ENCODE assay signal across 21 cellular contexts in the genomic region with DNA sequence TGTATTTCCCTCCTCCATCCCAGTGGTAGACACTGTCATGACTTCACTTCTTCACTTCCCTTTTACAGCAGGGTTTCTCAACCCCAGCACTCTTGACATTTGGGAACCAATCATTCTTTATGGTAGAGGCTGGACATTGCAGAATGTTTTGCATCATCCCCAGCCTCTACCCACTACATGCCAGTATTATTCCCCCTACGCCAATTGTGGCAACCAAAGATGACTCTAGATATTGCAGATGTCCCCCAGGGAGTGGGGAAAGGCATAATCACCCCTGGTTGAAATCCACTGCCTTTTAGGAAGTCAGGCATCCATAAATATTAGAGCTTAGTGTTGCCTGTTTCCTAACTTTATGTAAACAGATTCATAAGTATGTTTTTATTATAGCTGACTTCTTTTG.
DNase-seq lines count a peak whose midpoint lies in the region; ATAC-seq, FAIRE-seq and TF ChIP-seq lines count a peak whose summit lies in the region.
"Had no signal": no experiment of that assay in that cellular context is flagged by ENCODE, and none has a peak within 500 bp of the region (broad histone marks: within the 10 kb centered on the region; RNA-seq: fewer than 3 reads in every experiment).

No MANE protein-coding gene starts in this region.

- ATAC-seq in K562 = no peak
- ATAC-seq in omental fat pad (ENCODE audit: low FRiP score) = peak; percentile 21
- ATAC-seq in GM21529 (IDR thresholded peaks at IDR 0.05; ENCODE audit: unreplicated experiment) = no peak
- ATAC-seq: A549, GM12878 had no signal

- TF ChIP-seq CTCF in K562 (IDR thresholded peaks at IDR 0.05 in 2 of 3, conservative IDR thresholded peaks at IDR 0.05 in 1 of 3; ENCODE audit: insufficient read depth in 2 of 3, low read depth in 1 of 3, low read length in 3 of 3) (no peak), omental fat pad (IDR thresholded peaks at IDR 0.05) (no peak), Peyer's patch (IDR thresholded peaks at IDR 0.05) (no peak)

- TF ChIP-seq RAD21 in K562 (CRISPR knock-in tag; conservative IDR thresholded peaks at IDR 0.05 in 1 of 2, IDR thresholded peaks at IDR 0.05 in 1 of 2) = no peak

- CTCF ChIA-PET in K562 (lab: Yijun Ruan, JAX; ENCODE audit: low intra/inter-chr PET ratio) = no interaction called here

- no peak for TF ChIP-seq POLR2A in K562 (conservative IDR thresholded peaks at IDR 0.05)
- no peak for TF ChIP-seq POLR2A in Peyer's patch (IDR thresholded peaks at IDR 0.05)

- no TSS peak for BruUV-seq in K562 (replicated peaks; lab: Mats Ljungman, UMichigan)

- POLR2A ChIA-PET in K562 (lab: Yijun Ruan, JAX) = interaction anchor here (0.6 kb wide), 1 partner anchor 33 kb away, joined by 4 read pairs; no protein-coding TSS in a partner anchor

- FAIRE-seq in GM19239 (lab: Jason Lieb, UNC) = peak; percentile 56
- no peak for FAIRE-seq in K562 (lab: Jason Lieb, UNC)
- FAIRE-seq: A549, GM12878, GM18507 had no signal

- H3K9me3 ChIP-seq in K562 (replicated peaks; ENCODE audit: control insufficient read depth, insufficient read depth, low read depth, low read length) = no peaks in the 10 kb centered on the region
- no peaks in the 10 kb centered on the region for H3K9me3 ChIP-seq in Peyer's patch
- H3K9me3 ChIP-seq: A549 had no signal

- 80% methylated on average over 1 of the region's 1 CpG for WGBS in K562 (ENCODE audit: insufficient coverage, low coverage, missing lambda C conversion rate)

- H3K4me3 ChIP-seq in K562 (no peak overlapping the region), Peyer's patch (no peak overlapping the region)
- H3K4me3 ChIP-seq: A549, GM12878 had no signal

- H3K4me2 ChIP-seq in K562 (ENCODE audit: insufficient read depth, low read length) = no peak overlapping the region
- H3K4me2 ChIP-seq: A549 had no signal

- H3K9me1 ChIP-seq in K562 (ENCODE audit: control insufficient read depth, insufficient read depth, low read length) = no peaks in the 10 kb centered on the region

- peaks cover 13% of the 10 kb centered on the region for H3K79me2 ChIP-seq in K562 (ENCODE audit: control insufficient read depth, insufficient read depth, low read length)

- in situ Hi-C loops in K562 (cut with MboI) = no loop called here

- intact Hi-C loops in K562 (cut with micrococcal nuclease) = no loop called here

- H3K4me1 ChIP-seq in K562 (replicated peaks in 1 of 2; ENCODE audit: control insufficient read depth in 2 of 2, insufficient read depth in 2 of 2, low read length in 2 of 2) (peaks cover 14 to 20% of the 10 kb centered on the region in 2 experiments; a peak in 4 of 5 replicates), Peyer's patch (no peaks in the 10 kb centered on the region)
- H3K4me1 ChIP-seq: A549 had no signal

- H4K20me1 ChIP-seq in K562 (replicated peaks; ENCODE audit: control insufficient read depth, insufficient read depth, low read length) = no peaks in the 10 kb centered on the region

- DNase-seq in GM19239 (ENCODE audit: insufficient read length, low spot score) = no peak
- DNase-seq in NOMO-1 treated with dmso at 0.1 percent for 144 hours (lab: John Stamatoyannopoulos, UW; ENCODE audit: unreplicated experiment) = peak; percentile 6
- DNase-seq in K562 (ENCODE audit: extremely low read depth in 1 of 4, low spot score in 3 of 4) = no peak
- DNase-seq in omental fat pad (ENCODE audit: low spot score) = no peak
- DNase-seq in SK-N-DZ (ENCODE audit: low spot score) = no peak
- no peak for DNase-seq in amniotic stem cell (lab: John Stamatoyannopoulos, UW)
- no peak for DNase-seq in Peyer's patch
- DNase-seq: C1 segment of cervical spinal cord, DMS 273 treated with DMSO at 0.1 percent for 48 hours, GDM1, H7, Kasumi-1, NCI-H1436, NCI-H2029, NCI-H774, SHP77 treated with DMSO at 0.1 percent for 48 hours, SW 1271 had no signal

- no peak overlapping the region for H3K9ac ChIP-seq in K562 (ENCODE audit: insufficient read depth in 1 of 2, low read depth in 2 of 2, low read length in 2 of 2)

- H3K27me3 ChIP-seq in K562 (ENCODE audit: control insufficient read depth in 2 of 2, insufficient read depth in 2 of 2, low read length in 2 of 2) (no peaks in the 10 kb centered on the region), Peyer's patch (no peaks in the 10 kb centered on the region)

- H3K27ac ChIP-seq in K562 (ENCODE audit: extremely low read depth, low read depth, low read length) = no peak overlapping the region
- no peak overlapping the region for H3K27ac ChIP-seq in Peyer's patch
- H3K27ac ChIP-seq: A549 had no signal

- no peak overlapping the region for H2AFZ ChIP-seq in K562 (ENCODE audit: low read depth, low read length)

- TF ChIP-seq EP300 in K562 (IDR thresholded peaks at IDR 0.05; ENCODE audit: low read length) = no peak

- H3K36me3 ChIP-seq in K562 (ENCODE audit: control insufficient read depth, insufficient read depth, low read length) (no peaks in the 10 kb centered on the region), Peyer's patch (no peaks in the 10 kb centered on the region)

TF ChIP-seq in K562, 482 proteins besides CTCF, POLR2A, EP300 and RAD21:
- TF ChIP-seq SPI1 (IDR thresholded peaks at IDR 0.05; ENCODE audit: borderline replicate concordance, low read depth, low read length) = peak; percentile 38; the same call in 1 of the 2 replicates
- TF ChIP-seq CHD1 (IDR thresholded peaks at IDR 0.05; ENCODE audit: low read length) = no peak
- no peak for TF ChIP-seq ZNF280B (CRISPR knock-in tag; IDR thresholded peaks at IDR 0.05)
